Comparison of ENCODE assay signal across 8 cellular contexts in genomic region chr14:74608959-74609611, GRCh38. TPM values are rescaled to one million over a fixed set of nuclear protein-coding genes. Genes with fewer than 3 reads are reported as not detected.
DNase-seq lines count a peak whose midpoint lies in the region; ATAC-seq and TF ChIP-seq lines count a peak whose summit lies in the region.

No MANE protein-coding gene starts in this region.

- peaks cover 14 to 21% (median 18%) of the 10 kb centered on the region in 4 donors for H3K4me1 Mint-ChIP-seq in CD4-positive, alpha-beta memory T cell

- intact Hi-C loops in CD4-positive, alpha-beta memory T cell (cut with micrococcal nuclease) = loop anchor here (1.0 to 5.0 kb wide), 7 partner anchors 9 to 478 kb away; partner anchors contain the start of genes AREL1, FCF1 and YLPM1
- intact Hi-C loops in lower leg skin (cut with DNase I; ENCODE audit: low total_unique reads) = loop anchor here (10.0 kb wide), 1 partner anchor 104 kb away; no protein-coding TSS in a partner anchor

- ATAC-seq in HG03342 (IDR thresholded peaks at IDR 0.05; ENCODE audit: unreplicated experiment) (peak; percentile 38), GM18498 (IDR thresholded peaks at IDR 0.05; ENCODE audit: unreplicated experiment) (no peak)

- TF ChIP-seq POLR2A in lower leg skin (IDR thresholded peaks at IDR 0.05) = no peak

- WGBS in lower leg skin, 2 donors = 34 to 46% methylated on average over 4 of the region's 4 CpGs

- H3K27me3 ChIP-seq in CD4-positive, alpha-beta memory T cell (ENCODE audit: insufficient read depth, low read length) = no peaks in the 10 kb centered on the region

- peak overlapping the region in 7 of 8 donors; percentile 22 to 75 (median 51) for H3K4me3 Mint-ChIP-seq in CD4-positive, alpha-beta memory T cell

- H3K9me3 ChIP-seq in CD4-positive, alpha-beta memory T cell (ENCODE audit: control insufficient read depth in 1 of 2, low read length in 2 of 2) = no peaks in the 10 kb centered on the region

- no peaks in the 10 kb centered on the region for H3K9me3 Mint-ChIP-seq in CD4-positive, alpha-beta memory T cell

- no peak overlapping the region for H3K27ac ChIP-seq in CD4-positive, alpha-beta memory T cell (ENCODE audit: low read depth, low read length)

- CTCF ChIA-PET in CD4-positive, alpha-beta memory T cell (lab: Charles Lee; ENCODE audit: partially characterized antibody) = interaction anchor here (0.5 to 6.4 kb wide), 55 partner anchors 9 to 479 kb away, joined by 3 to 57 read pairs (median 4); partner anchors contain the start of genes AREL1, FCF1 and YLPM1

- H3K36me3 Mint-ChIP-seq in CD4-positive, alpha-beta memory T cell = no peaks in the 10 kb centered on the region

- no peaks in the 10 kb centered on the region for H3K36me3 ChIP-seq in CD4-positive, alpha-beta memory T cell (ENCODE audit: insufficient read depth, low read length)

- H3K4me3 ChIP-seq in CD4-positive, alpha-beta memory T cell (ENCODE audit: low read length in 2 of 2) = no peak overlapping the region
- no peak overlapping the region for H3K4me3 ChIP-seq in lower leg skin (ENCODE audit: low read depth, poor library complexity, severe bottlenecking)

- H3K4me1 ChIP-seq in CD4-positive, alpha-beta memory T cell (ENCODE audit: insufficient read depth, low read length) = peaks cover 16% of the 10 kb centered on the region

- peak overlapping the region in 4 of 7 donors; percentile 22 to 74 (median 58) for H3K27ac Mint-ChIP-seq in CD4-positive, alpha-beta memory T cell

- peak; percentile 82 to 87 (median 84) for DNase-seq in CD4-positive, alpha-beta memory T cell
- peak; percentile 74 for DNase-seq in NCI-H526 treated with DMSO at 0.1 percent for 48 hours (lab: John Stamatoyannopoulos, UW)
- DNase-seq in activated CD4-positive, alpha-beta T cell treated with anti-CD3 and anti-CD28 coated beads, Interleukin-2, amount 50 U/mL, for 24 hours (ENCODE audit: low read depth in 1 of 2, low spot score in 1 of 2) = peak; percentile 80 to 88
- peak; percentile 91 for DNase-seq in dedifferentiated amniotic fluid mesenchymal stem cell (ENCODE audit: extremely low spot score)
- DNase-seq in lower leg skin (ENCODE audit: low spot score in 2 of 2) = peak; percentile 90 to 98
- DNase-seq in stimulated activated CD4-positive, alpha-beta T cell treated with anti-CD3 and anti-CD28 coated beads, TNF-alpha, amount 100 ng/mL, for 48 hours (ENCODE audit: low read depth in 3 of 3) = peak; percentile 72 to 81 (median 74)

- POLR2A ChIA-PET in CD4-positive, alpha-beta memory T cell (lab: Charles Lee; ENCODE audit: partially characterized antibody) = interaction anchor here (0.9 to 2.2 kb wide), 6 partner anchors 9 to 297 kb away, joined by 3 to 14 read pairs (median 4); partner anchors contain the start of gene YLPM1

- peaks cover 2 to 4% of the 10 kb centered on the region in 2 donors for H3K27me3 Mint-ChIP-seq in CD4-positive, alpha-beta memory T cell

- TF ChIP-seq CTCF in lower leg skin (IDR thresholded peaks at IDR 0.05) = peak in 1 of 3 donors; percentile 81

RNA-seq across cellular contexts. Expression of gene LTBP2, which starts 3.0 kb away (rescaled TPM):
- total RNA-seq in CD4-positive, alpha-beta memory T cell = under 1 TPM; 0.36 to 0.44 TPM
- under 1 TPM; 0.11 to 0.36 TPM for polyA plus RNA-seq in CD4-positive, alpha-beta memory T cell
- 10 to 100 TPM; 13.7 to 39.3 (median 25.9) TPM for total RNA-seq in lower leg skin

Comparison
In these comparisons a context has a peak if more than half of its experiments do, and no peak if none do; other contexts are left out.
1. RNA of gene LTBP2, which starts 3.0 kb away (total RNA-seq): 13.7 to 39.3 TPM in lower leg skin; 0.36 to 0.44 TPM in CD4-positive, alpha-beta memory T cell; every median in the first group is over 10 times any median in the second.
2. Peak in every context shown above with its lines, with median percentiles within 50 percentile points of each other: DNase-seq.